ENCODE assay signal across 6 cellular contexts in genomic region chr19:45717983-45718650, GRCh38. TPM values are rescaled to one million over a fixed set of nuclear protein-coding genes. Genes with fewer than 3 reads are reported as not detected.
DNase-seq lines count a peak whose midpoint lies in the region; FAIRE-seq lines count a peak whose summit lies in the region.

No MANE protein-coding gene starts in this region.

- H3K27ac ChIP-seq in epithelial cell of prostate (peak overlapping the region; percentile 89), small intestine (ENCODE audit: low read depth in 1 of 2, low read length in 1 of 2) (peak overlapping the region; percentile 93 to 96)

- H3K27me3 ChIP-seq in NT2/D1 (ENCODE audit: insufficient read depth, insufficient read length) (no peaks in the 10 kb centered on the region), small intestine (ENCODE audit: control insufficient read depth in 2 of 2, insufficient read depth in 2 of 2, low read length in 2 of 2) (no peaks in the 10 kb centered on the region)

- H3K9me3 ChIP-seq in NT2/D1 (ENCODE audit: insufficient read depth, low read length): no peaks in the 10 kb centered on the region
- H3K9me3 ChIP-seq in small intestine (ENCODE audit: control insufficient read depth, low read depth): no peaks in the 10 kb centered on the region

- WGBS in small intestine, 3 donors: 46 to 56% (median 52%) methylated on average over 12 of the region's 12 CpGs

- H3K36me3 ChIP-seq in NT2/D1 (ENCODE audit: insufficient read depth, insufficient read length, low read length) (peaks cover 14% of the 10 kb centered on the region), small intestine (ENCODE audit: control insufficient read depth in 2 of 2, insufficient read depth in 2 of 2, low read length in 2 of 2) (peaks cover 0 to 2% of the 10 kb centered on the region in 2 donors)

- DNase-seq in NT2/D1 (ENCODE audit: low read depth, low spot score) (no peak), epithelial cell of prostate (ENCODE audit: low read depth, low spot score) (no peak), small intestine (peak; percentile 21), DMS79 (lab: John Stamatoyannopoulos, UW) (no peak), islet precursor cell (no peak), DMS79 treated with DMSO at 0.1 percent for 48 hours (lab: John Stamatoyannopoulos, UW) (no peak)

- H3K4me3 ChIP-seq in NT2/D1 (ENCODE audit: insufficient read length, low read depth) (peak overlapping the region; percentile 41), small intestine (ENCODE audit: low read depth in 1 of 2, low read length in 2 of 2) (peak overlapping the region; percentile 40 to 55)

- peak overlapping the region; percentile 72 for H3K9ac ChIP-seq in NT2/D1 (ENCODE audit: insufficient read length, low read depth)

- no peak for FAIRE-seq in small intestine (lab: Jason Lieb, UNC)

- peaks cover 9% of the 10 kb centered on the region for H3K4me1 ChIP-seq in NT2/D1 (ENCODE audit: insufficient read depth, insufficient read length)
- peaks cover 3 to 4% of the 10 kb centered on the region in 2 donors for H3K4me1 ChIP-seq in small intestine (ENCODE audit: control insufficient read depth in 2 of 2, insufficient read depth in 1 of 2, low read depth in 1 of 2, low read length in 1 of 2)

RNA-seq across cellular contexts. Expression of gene FBXO46, which starts 12.6 kb away (rescaled TPM):
- polyA plus RNA-seq in small intestine: 1 to 10 TPM; 5.4 to 9.6 (median 9.0) TPM

RNA-seq across cellular contexts. Expression of gene MEIOSIN, which starts 15.1 kb away (rescaled TPM):
- not detected for polyA plus RNA-seq in small intestine

RNA-seq across cellular contexts. Expression of gene QPCTL, which starts 25.7 kb away (rescaled TPM):
- 1 to 10 TPM; 4.1 to 6.7 (median 4.2) TPM for polyA plus RNA-seq in small intestine

RNA-seq across cellular contexts. Expression of gene SNRPD2, which starts 26.4 kb away (rescaled TPM):
- polyA plus RNA-seq in small intestine: 100 to 1,000 TPM; 209 to 422 (median 264) TPM

RNA-seq across cellular contexts. Expression of gene GIPR, which starts 50.1 kb away (rescaled TPM):
- polyA plus RNA-seq in small intestine: 1 to 10 TPM in 1 of 3 donors, under 1 TPM in 2; 0.67 to 1.1 (median 0.87) TPM
